10 cellular contexts compared by ENCODE assay signal in genomic region chr10:99555371-99556224, GRCh38. TPM values are rescaled to one million over a fixed set of nuclear protein-coding genes. Genes with fewer than 3 reads are reported as not detected.
A peak's percentile ranks its signal among the peaks of the same experiment; 100 is the strongest.
DNase-seq lines count a peak whose midpoint lies in the region; ATAC-seq and TF ChIP-seq lines count a peak whose summit lies in the region.
"Had no signal": no experiment of that assay in that cellular context is flagged by ENCODE, and none has a peak within 500 bp of the region (broad histone marks: within the 10 kb centered on the region; RNA-seq: fewer than 3 reads in every experiment).

No MANE protein-coding gene starts in this region.

- H3K4me3 ChIP-seq in breast epithelium (no peak overlapping the region), spleen (no peak overlapping the region)

- H3K27me3 Mint-ChIP-seq in MCF 10A (ENCODE audit: insufficient read depth, unreplicated experiment), result peaks cover 41% of the 10 kb centered on the region
- peaks cover 39 to 50% of the 10 kb centered on the region in 2 donors for H3K27me3 Mint-ChIP-seq in stimulated activated naive B cell treated with anti-CD40 and anti-IgM and Interleukin-4, amounts not matched to agents 10 μg/mL and 1 μg/mL and 100 μg/mL, for 72 hours
- H3K27me3 Mint-ChIP-seq in activated CD4-positive, alpha-beta T cell treated with anti-CD3 and anti-CD28 coated beads, Interleukin-2, amount 10 ng/mL, durations not matched to agents 24 days and 14 days, result peaks cover 46% of the 10 kb centered on the region

- H3K4me1 ChIP-seq in breast epithelium (no peaks in the 10 kb centered on the region), spleen (peaks cover 0 to 12% (median 0%) of the 10 kb centered on the region in 6 donors)

- H3K36me3 Mint-ChIP-seq in MCF 10A (ENCODE audit: insufficient read depth, unreplicated experiment), result no peaks in the 10 kb centered on the region
- H3K36me3 Mint-ChIP-seq in stimulated activated naive B cell treated with anti-CD40 and anti-IgM and Interleukin-4, amounts not matched to agents 10 μg/mL and 1 μg/mL and 100 μg/mL, for 72 hours, result no peaks in the 10 kb centered on the region
- H3K36me3 Mint-ChIP-seq in activated CD4-positive, alpha-beta T cell treated with anti-CD3 and anti-CD28 coated beads, Interleukin-2, amount 10 ng/mL, durations not matched to agents 24 days and 14 days (ENCODE audit: low read depth), result no peaks in the 10 kb centered on the region

- WGBS in spleen, 5 donors, result 69 to 77% (median 74%) methylated on average over 19 of the region's 19 CpGs

- TF ChIP-seq CTCF in MCF 10A (IDR thresholded peaks at IDR 0.05; ENCODE audit: unreplicated experiment), result no peak
- TF ChIP-seq CTCF in breast epithelium (IDR thresholded peaks at IDR 0.05), result no peak
- no peak for TF ChIP-seq CTCF in spleen (IDR thresholded peaks at IDR 0.05 in 8 of 11, conservative IDR thresholded peaks at IDR 0.05 in 3 of 11)

- POLR2A ChIA-PET in MCF 10A (lab: Yijun Ruan, JAX), result interaction anchor here (0.9 kb wide), 1 partner anchor 124 kb away, joined by 4 read pairs; no protein-coding TSS in a partner anchor

- intact Hi-C loops in MCF 10A (cut with micrococcal nuclease), result no loop called here
- intact Hi-C loops in breast epithelium (cut with DNase I; ENCODE audit: low total_unique reads), result no loop called here
- intact Hi-C loops in spleen (cut with DNase I; ENCODE audit: low total_unique reads), result no loop called here
- intact Hi-C loops in activated CD4-positive, alpha-beta T cell treated with anti-CD3 and anti-CD28 coated beads, Interleukin-2, amount 10 ng/mL, durations not matched to agents 24 days and 14 days (cut with micrococcal nuclease), result loop anchor here (5.0 kb wide), 1 partner anchor 118 kb away; no protein-coding TSS in a partner anchor

- no peaks in the 10 kb centered on the region for H3K36me3 ChIP-seq in breast epithelium
- no peaks in the 10 kb centered on the region for H3K36me3 ChIP-seq in spleen

- no peak overlapping the region for H3K27ac ChIP-seq in breast epithelium
- H3K27ac ChIP-seq in spleen, result no peak overlapping the region

- H3K27ac Mint-ChIP-seq in MCF 10A (ENCODE audit: low read depth, unreplicated experiment), result no peak overlapping the region
- H3K27ac Mint-ChIP-seq in stimulated activated naive B cell treated with anti-CD40 and anti-IgM and Interleukin-4, amounts not matched to agents 10 μg/mL and 1 μg/mL and 100 μg/mL, for 72 hours, result no peak overlapping the region
- H3K27ac Mint-ChIP-seq in activated CD4-positive, alpha-beta T cell treated with anti-CD3 and anti-CD28 coated beads, Interleukin-2, amount 10 ng/mL, durations not matched to agents 24 days and 14 days, result no peak overlapping the region

- BruUV-seq in MCF 10A (replicated peaks; lab: Mats Ljungman, UMichigan), result no TSS peak

- CTCF ChIA-PET in MCF 10A (lab: Yijun Ruan, JAX), result interaction anchor here (0.5 to 0.9 kb wide), 2 partner anchors 74 to 118 kb away, joined by 3 read pairs; no protein-coding TSS in a partner anchor

- H3K27me3 ChIP-seq in breast epithelium, result peaks cover 0 to 50% of the 10 kb centered on the region in 2 donors
- H3K27me3 ChIP-seq in spleen (replicated peaks in 1 of 7), result peaks cover 0 to 27% (median 0%) of the 10 kb centered on the region in 7 donors

- no peak for TF ChIP-seq POLR2A in breast epithelium (IDR thresholded peaks at IDR 0.05)
- TF ChIP-seq POLR2A in spleen (IDR thresholded peaks at IDR 0.05), result no peak

- DNase-seq in MCF 10A (ENCODE audit: unreplicated experiment) (peak; percentile 23), breast epithelium (ENCODE audit: low spot score in 2 of 2) (no peak), spleen (no peak), hippocampal formation (lab: John Stamatoyannopoulos, UW) (no peak)
- no peak for DNase-seq in stimulated activated naive B cell treated with anti-CD40 and anti-IgM and Interleukin-4, amounts not matched to agents 10 μg/mL and 1 μg/mL and 100 μg/mL, for 72 hours
- DNase-seq in activated CD4-positive, alpha-beta T cell treated with anti-CD3 and anti-CD28 coated beads, Interleukin-2, amount 10 ng/mL, durations not matched to agents 24 days and 14 days, result no peak

- no peak overlapping the region for H3K4me3 Mint-ChIP-seq in MCF 10A (ENCODE audit: unreplicated experiment)
- no peak overlapping the region for H3K4me3 Mint-ChIP-seq in stimulated activated naive B cell treated with anti-CD40 and anti-IgM and Interleukin-4, amounts not matched to agents 10 μg/mL and 1 μg/mL and 100 μg/mL, for 72 hours
- no peak overlapping the region for H3K4me3 Mint-ChIP-seq in activated CD4-positive, alpha-beta T cell treated with anti-CD3 and anti-CD28 coated beads, Interleukin-2, amount 10 ng/mL, durations not matched to agents 24 days and 14 days

- ATAC-seq in HG02642 (IDR thresholded peaks at IDR 0.05; ENCODE audit: poor library complexity, unreplicated experiment), result peak; percentile 85
- ATAC-seq in HG03571 (IDR thresholded peaks at IDR 0.05; ENCODE audit: unreplicated experiment), result peak; percentile 89
- peak; percentile 72 to 75 for ATAC-seq in stimulated activated naive B cell treated with anti-CD40 and anti-IgM and Interleukin-4, amounts not matched to agents 10 μg/mL and 1 μg/mL and 100 μg/mL, for 72 hours (replicated peaks)

- H3K9me3 ChIP-seq in breast epithelium (no peaks in the 10 kb centered on the region), spleen (no peaks in the 10 kb centered on the region)

- H3K4me1 Mint-ChIP-seq in MCF 10A (ENCODE audit: insufficient read depth, unreplicated experiment), result peaks cover 8% of the 10 kb centered on the region
- peaks cover 0 to 4% of the 10 kb centered on the region in 2 donors for H3K4me1 Mint-ChIP-seq in stimulated activated naive B cell treated with anti-CD40 and anti-IgM and Interleukin-4, amounts not matched to agents 10 μg/mL and 1 μg/mL and 100 μg/mL, for 72 hours
- H3K4me1 Mint-ChIP-seq in activated CD4-positive, alpha-beta T cell treated with anti-CD3 and anti-CD28 coated beads, Interleukin-2, amount 10 ng/mL, durations not matched to agents 24 days and 14 days, result peaks cover 7% of the 10 kb centered on the region

- H3K9me3 Mint-ChIP-seq in MCF 10A (ENCODE audit: unreplicated experiment), result no peaks in the 10 kb centered on the region
- H3K9me3 Mint-ChIP-seq in stimulated activated naive B cell treated with anti-CD40 and anti-IgM and Interleukin-4, amounts not matched to agents 10 μg/mL and 1 μg/mL and 100 μg/mL, for 72 hours, result no peaks in the 10 kb centered on the region
- no peaks in the 10 kb centered on the region for H3K9me3 Mint-ChIP-seq in activated CD4-positive, alpha-beta T cell treated with anti-CD3 and anti-CD28 coated beads, Interleukin-2, amount 10 ng/mL, durations not matched to agents 24 days and 14 days

RNA-seq across cellular contexts. Expression of gene NKX2-3, which starts 22.9 kb away (rescaled TPM):
- total RNA-seq in MCF 10A (2022), result not detected in 2 replicates
- total RNA-seq in breast epithelium, result under 1 TPM in 1 of 3 donors, not detected in 2; 0.15 TPM
- 10 to 100 TPM; 27.4 to 69.1 (median 38.7) TPM for total RNA-seq in spleen
- polyA plus RNA-seq in spleen, result 10 to 100 TPM; 10.8 to 29.3 (median 11.4) TPM
- not detected in 2 replicates for total RNA-seq in activated CD4-positive, alpha-beta T cell treated with anti-CD3 and anti-CD28 coated beads, Interleukin-2, amount 10 ng/mL, durations not matched to agents 24 days and 14 days
- total RNA-seq: astrocyte had no signal
- polyA plus RNA-seq: BJ had no signal

Comparison
In these comparisons a context has a peak if more than half of its experiments do, and no peak if none do; other contexts are left out.
1. RNA of gene NKX2-3, which starts 22.9 kb away (total RNA-seq): 27.4 to 69.1 TPM in spleen; not detected in MCF 10A, 0.15 TPM in breast epithelium and not detected in activated CD4-positive, alpha-beta T cell treated with anti-CD3 and anti-CD28 coated beads, Interleukin-2, amount 10 ng/mL, durations not matched to agents 24 days and 14 days; every median in the first group is over 10 times any median in the second.
2. Peak in every context shown above with its lines, with median percentiles within 50 percentile points of each other: ATAC-seq.